17 cellular contexts compared by ENCODE assay signal in genomic region chr14:66651536-66652220, GRCh38.
A peak's percentile ranks its signal among the peaks of the same experiment; 100 is the strongest.
DNase-seq lines count a peak whose midpoint lies in the region; ATAC-seq, FAIRE-seq and TF ChIP-seq lines count a peak whose summit lies in the region.
"Had no signal": no experiment of that assay in that cellular context is flagged by ENCODE, and none has a peak within 500 bp of the region (broad histone marks: within the 10 kb centered on the region; RNA-seq: fewer than 3 reads in every experiment).

No MANE protein-coding gene starts in this region.

- ATAC-seq in Right ventricle myocardium inferior, result no peak
- ATAC-seq: HepG2 had no signal

- intact Hi-C loops in left ventricle myocardium inferior (cut with micrococcal nuclease) (no loop called here), Right ventricle myocardium inferior (cut with DNase I) (loop anchor here (5.0 kb wide), 1 partner anchor 144 kb away; the partner anchor contains the start of gene GPHN)

- DNase-seq in left ventricle myocardium inferior, result no peak
- no peak for DNase-seq in Right ventricle myocardium inferior (ENCODE audit: missing footprints)
- DNase-seq in endothelial cell (ENCODE audit: low spot score), result no peak
- no peak for DNase-seq in urothelium cell line (ENCODE audit: low spot score)
- DNase-seq in cortex of kidney (lab: John Stamatoyannopoulos, UW), result no peak
- DNase-seq in NCI-H345 (lab: John Stamatoyannopoulos, UW), result no peak
- DNase-seq in SK-N-SH, result no peak
- DNase-seq: CD4-positive, alpha-beta T cell; DMS79 treated with DMSO at 0.1 percent for 48 hours; EL had no signal

- WGBS in SK-N-SH (ENCODE audit: low lambda C conversion rate), result 92% methylated on average over 5 of the region's 5 CpGs

- peaks cover 6% of the 10 kb centered on the region for H3K36me3 Mint-ChIP-seq in endothelial cell (ENCODE audit: low read depth, unreplicated experiment)

- no peak overlapping the region for H2AFZ ChIP-seq in SK-N-SH (ENCODE audit: low read depth)

- H3K4me3 ChIP-seq in left ventricle myocardium inferior (no peak overlapping the region), SK-N-SH (ENCODE audit: low read depth in 2 of 2, low read length in 1 of 2) (no peak overlapping the region)
- H3K4me3 ChIP-seq: HAP-1 had no signal

- H3K9me3 ChIP-seq in left ventricle myocardium inferior (replicated peaks), result peaks cover 12% of the 10 kb centered on the region
- no peaks in the 10 kb centered on the region for H3K9me3 ChIP-seq in SK-N-SH
- H3K9me3 ChIP-seq: HAP-1 had no signal

- no peak overlapping the region for H3K4me3 Mint-ChIP-seq in endothelial cell (ENCODE audit: unreplicated experiment)
- H3K4me3 Mint-ChIP-seq: B cell; CD4-positive, alpha-beta T cell had no signal

- H3K27me3 Mint-ChIP-seq in endothelial cell (ENCODE audit: unreplicated experiment), result peaks cover 2% of the 10 kb centered on the region
- H3K27me3 Mint-ChIP-seq: B cell; CD4-positive, alpha-beta T cell had no signal

- H3K27me3 ChIP-seq in left ventricle myocardium inferior (ENCODE audit: low read depth), result no peaks in the 10 kb centered on the region
- no peaks in the 10 kb centered on the region for H3K27me3 ChIP-seq in SK-N-SH (ENCODE audit: insufficient read depth)

- H3K27ac ChIP-seq in left ventricle myocardium inferior (replicated peaks) (peak overlapping the region; percentile 67), VCaP (peak overlapping the region; percentile 41; the same call in 1 of the 2 replicates), SK-N-SH (ENCODE audit: low read depth in 2 of 2, low read length in 1 of 2) (no peak overlapping the region)

- TF ChIP-seq CTCF in left ventricle myocardium inferior (IDR thresholded peaks at IDR 0.05; ENCODE audit: borderline replicate concordance) (no peak), VCaP (conservative IDR thresholded peaks at IDR 0.05) (no peak), endothelial cell (IDR thresholded peaks at IDR 0.05; ENCODE audit: unreplicated experiment) (no peak), SK-N-SH (IDR thresholded peaks at IDR 0.05) (no peak)

- no peaks in the 10 kb centered on the region for H3K79me2 ChIP-seq in SK-N-SH (ENCODE audit: insufficient read depth)

- H3K9ac ChIP-seq in SK-N-SH, result no peak overlapping the region

- H3K4me1 ChIP-seq in left ventricle myocardium inferior (peaks cover 35% of the 10 kb centered on the region), SK-N-SH (ENCODE audit: control insufficient read depth in 1 of 2, insufficient read depth in 2 of 2, low read depth in 1 of 2, low read length in 1 of 2) (no peaks in the 10 kb centered on the region; a peak in 2 of 4 replicates)
- H3K4me1 ChIP-seq: HAP-1 had no signal

- H3K27ac Mint-ChIP-seq in endothelial cell (ENCODE audit: unreplicated experiment), result peak overlapping the region; percentile 95
- H3K27ac Mint-ChIP-seq: B cell; CD4-positive, alpha-beta T cell had no signal

- POLR2A ChIA-PET in SK-N-SH (lab: Yijun Ruan, JAX), result no interaction called here

- TF ChIP-seq RAD21 in SK-N-SH (IDR thresholded peaks at IDR 0.05; ENCODE audit: low read length), result no peak

- peak; percentile 63 for FAIRE-seq in urothelium cell line (lab: Jason Lieb, UNC)
- FAIRE-seq: A204.1, G401.6, H1, HepG2 had no signal

- CTCF ChIA-PET in SK-N-SH (lab: Yijun Ruan, JAX), result no interaction called here

- no peak for TF ChIP-seq EP300 in SK-N-SH (IDR thresholded peaks at IDR 0.05; ENCODE audit: borderline replicate concordance in 1 of 2, low read depth in 1 of 2, low read length in 1 of 2)

- no peaks in the 10 kb centered on the region for H4K20me1 ChIP-seq in SK-N-SH (ENCODE audit: insufficient read depth)

- H3K9me2 ChIP-seq in SK-N-SH, result no peaks in the 10 kb centered on the region

- no peaks in the 10 kb centered on the region for H3F3A ChIP-seq in SK-N-SH (replicated peaks; ENCODE audit: insufficient read depth)

- no peak overlapping the region for H3K4me2 ChIP-seq in SK-N-SH

- H3K9me3 Mint-ChIP-seq in endothelial cell (ENCODE audit: unreplicated experiment), result no peaks in the 10 kb centered on the region

- H3K36me3 ChIP-seq in left ventricle myocardium inferior, result no peaks in the 10 kb centered on the region
- H3K36me3 ChIP-seq in SK-N-SH (replicated peaks in 1 of 2; ENCODE audit: control insufficient read depth in 1 of 2, insufficient read depth in 2 of 2, low read length in 1 of 2), result no peaks in the 10 kb centered on the region
- H3K36me3 ChIP-seq: HAP-1 had no signal

- H3K4me1 Mint-ChIP-seq in endothelial cell (ENCODE audit: unreplicated experiment), result peaks cover 22% of the 10 kb centered on the region

TF ChIP-seq in SK-N-SH, 30 proteins besides CTCF, POLR2A, EP300 and RAD21:
- no peak for TF ChIP-seq CHD2 (IDR thresholded peaks at IDR 0.05; ENCODE audit: low read length, partially characterized antibody)
TF ChIP-seq in SK-N-SH: peak in this region for 0.

Comparison
In these comparisons a context has a peak if more than half of its experiments do, and no peak if none do; other contexts are left out.
1. H3K27ac ChIP-seq: peak in left ventricle myocardium inferior (single experiment) and VCaP (single experiment); none in SK-N-SH (0 of 2).